14 cellular contexts compared by ENCODE assay signal in the genomic region with DNA sequence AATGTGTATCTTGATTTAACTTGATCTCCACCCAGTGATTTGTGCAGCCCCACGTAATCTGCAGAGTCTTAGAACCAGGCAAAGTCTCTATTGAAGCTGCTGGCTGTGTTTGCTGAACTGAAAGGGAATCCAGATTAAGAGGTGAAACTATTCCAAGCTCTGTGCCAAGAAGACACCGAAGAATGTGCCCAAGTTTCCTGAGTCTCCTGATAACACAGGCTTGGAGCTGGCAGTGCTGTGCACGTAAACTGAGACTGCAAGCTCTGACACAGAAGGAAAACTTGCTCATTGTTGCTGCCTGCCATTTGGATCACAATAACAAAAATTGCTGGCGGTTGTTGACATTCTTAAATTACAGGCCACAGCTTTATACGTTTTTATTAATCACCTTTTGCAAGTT.
DNase-seq lines count a peak whose midpoint lies in the region; ATAC-seq and TF ChIP-seq lines count a peak whose summit lies in the region.
"Had no signal": no experiment of that assay in that cellular context is flagged by ENCODE, and none has a peak within 500 bp of the region (broad histone marks: within the 10 kb centered on the region; RNA-seq: fewer than 3 reads in every experiment).

No MANE protein-coding gene starts in this region.

- H2AFZ ChIP-seq in smooth muscle cell (ENCODE audit: low read depth), result no peak overlapping the region

- no peaks in the 10 kb centered on the region for H3K79me2 ChIP-seq in smooth muscle cell (ENCODE audit: low read depth)

- H3K27me3 ChIP-seq in body of pancreas (no peaks in the 10 kb centered on the region), smooth muscle cell (ENCODE audit: low read depth) (no peaks in the 10 kb centered on the region), suprapubic skin (no peaks in the 10 kb centered on the region)

- TF ChIP-seq CTCF in body of pancreas (IDR thresholded peaks at IDR 0.05) (no peak), smooth muscle cell (IDR thresholded peaks at IDR 0.05; ENCODE audit: borderline replicate concordance, insufficient read depth, poor library complexity, severe bottlenecking) (no peak), suprapubic skin (IDR thresholded peaks at IDR 0.05) (no peak)

- TF ChIP-seq POLR2A in body of pancreas (IDR thresholded peaks at IDR 0.05) (no peak), suprapubic skin (IDR thresholded peaks at IDR 0.05) (no peak)

- DNase-seq in DMS 273 (lab: John Stamatoyannopoulos, UW; ENCODE audit: unreplicated experiment) (peak; percentile 24), DMS 273 treated with DMSO at 0.1 percent for 48 hours (lab: John Stamatoyannopoulos, UW) (no peak), body of pancreas (peak; percentile 10 to 37 (median 15)), kidney glomerular epithelial cell (lab: John Stamatoyannopoulos, UW) (peak; percentile 0), smooth muscle cell (lab: John Stamatoyannopoulos, UW; ENCODE audit: unreplicated experiment) (no peak), suprapubic skin (ENCODE audit: low spot score in 2 of 2) (no peak), HuH-7.5 (ENCODE audit: low spot score) (no peak), mesenteric fat pad (ENCODE audit: low spot score) (no peak)
- DNase-seq: activated CD4-positive, alpha-beta memory T cell treated with anti-CD3 and anti-CD28 coated beads, Interleukin-2, amount 10 ng/mL, durations not matched to agents 7 days and 5 days; amygdala; CD4-positive, alpha-beta T cell; dorsolateral prefrontal cortex; midbrain had no signal

- no peak overlapping the region for H3K9ac ChIP-seq in smooth muscle cell (ENCODE audit: low read depth)

- no peaks in the 10 kb centered on the region for H3F3A ChIP-seq in smooth muscle cell (ENCODE audit: low read depth)

- H3K4me3 ChIP-seq in body of pancreas (no peak overlapping the region), smooth muscle cell (no peak overlapping the region), suprapubic skin (no peak overlapping the region)
- H3K4me3 ChIP-seq: dorsolateral prefrontal cortex had no signal

- 20 to 24% methylated on average over 5 of the region's 5 CpGs for WGBS in body of pancreas, 2 donors
- WGBS in smooth muscle cell (ENCODE audit: low lambda C conversion rate), result 44% methylated on average over 5 of the region's 5 CpGs
- 33% methylated on average over 5 of the region's 5 CpGs for WGBS in suprapubic skin

- peaks cover 10% of the 10 kb centered on the region for H3K4me1 ChIP-seq in body of pancreas
- no peaks in the 10 kb centered on the region for H3K4me1 ChIP-seq in smooth muscle cell (ENCODE audit: low read depth)
- peaks cover 3% of the 10 kb centered on the region for H3K4me1 ChIP-seq in suprapubic skin

- H3K9me3 ChIP-seq in body of pancreas (no peaks in the 10 kb centered on the region), smooth muscle cell (replicated peaks; ENCODE audit: low read depth) (peaks cover 3% of the 10 kb centered on the region), suprapubic skin (no peaks in the 10 kb centered on the region)

- no peak for TF ChIP-seq EP300 in suprapubic skin (IDR thresholded peaks at IDR 0.05)

- H3K27ac ChIP-seq in body of pancreas (no peak overlapping the region), smooth muscle cell (ENCODE audit: low read depth) (no peak overlapping the region), suprapubic skin (no peak overlapping the region)
- H3K27ac ChIP-seq: 22Rv1, dorsolateral prefrontal cortex had no signal

- peak overlapping the region; percentile 28 for H3K4me2 ChIP-seq in smooth muscle cell

- H3K36me3 ChIP-seq in body of pancreas (replicated peaks in 1 of 2; ENCODE audit: insufficient read depth in 1 of 2, low read depth in 2 of 2), result no peaks in the 10 kb centered on the region
- no peaks in the 10 kb centered on the region for H3K36me3 ChIP-seq in smooth muscle cell (ENCODE audit: low read depth)
- H3K36me3 ChIP-seq in suprapubic skin, result no peaks in the 10 kb centered on the region

- intact Hi-C loops in body of pancreas (cut with DNase I), result no loop called here

- no peak for ATAC-seq in body of pancreas

- no peaks in the 10 kb centered on the region for H4K20me1 ChIP-seq in smooth muscle cell (ENCODE audit: low read depth)

Comparison
In these comparisons a context has a peak if more than half of its experiments do, and no peak if none do; other contexts are left out.
1. DNase-seq: peak in DMS 273 (single experiment), body of pancreas (4 of 4) and kidney glomerular epithelial cell (single experiment); none in DMS 273 treated with DMSO at 0.1 percent for 48 hours (single experiment), smooth muscle cell (single experiment), suprapubic skin (0 of 2), HuH-7.5 (single experiment) and mesenteric fat pad (single experiment).